In genomic region chr11:71987521-71987920, GRCh38 we compare ENCODE assay signal across 17 cellular contexts.
"Had no signal": no experiment of that assay in that cellular context is flagged by ENCODE, and none has a peak within 500 bp of the region (broad histone marks: within the 10 kb centered on the region; RNA-seq: fewer than 3 reads in every experiment).

No MANE protein-coding gene starts in this region.

- DNase-seq: activated CD4-positive, alpha-beta memory T cell treated with anti-CD3 and anti-CD28 coated beads, Interleukin-2, amount 10 ng/mL, durations not matched to agents 7 days and 5 days; activated CD4-positive, alpha-beta T cell treated with anti-CD3 and anti-CD28 coated beads for 36 hours; activated CD8-positive, alpha-beta memory T cell treated with anti-CD3 and anti-CD28 coated beads, Interleukin-2, amount 50 U/mL, for 4 hours; activated naive CD8-positive, alpha-beta T cell treated with anti-CD3 and anti-CD28 coated beads, Interleukin-2, amount 50 U/mL, for 24 hours; activated T-cell treated with anti-CD3 and anti-CD28 coated beads, Interleukin-2, amount 50 U/mL, for 72 hours; central memory CD4-positive, alpha-beta T cell; effector memory CD8-positive, alpha-beta T cell; glutamatergic neuron; left cardiac atrium; midbrain; naive thymus-derived CD8-positive, alpha-beta T cell; SJCRH30; T1000 had no signal

- H3K4me1 ChIP-seq: SJCRH30 had no signal

- H3K9me3 ChIP-seq: SJCRH30, tibial nerve had no signal

- H3K4me3 Mint-ChIP-seq: activated CD4-positive, alpha-beta memory T cell treated with anti-CD3 and anti-CD28 coated beads, Interleukin-2, amount 10 ng/mL, durations not matched to agents 7 days and 5 days; activated CD4-positive, alpha-beta T cell treated with anti-CD3 and anti-CD28 coated beads for 36 hours; activated naive CD8-positive, alpha-beta T cell treated with anti-CD3 and anti-CD28 coated beads, Interleukin-2, amount 50 U/mL, for 24 hours; activated T-cell treated with anti-CD3 and anti-CD28 coated beads, Interleukin-2, amount 50 U/mL, for 72 hours; effector memory CD8-positive, alpha-beta T cell; naive thymus-derived CD8-positive, alpha-beta T cell had no signal

- H3K27me3 Mint-ChIP-seq: activated CD4-positive, alpha-beta memory T cell treated with anti-CD3 and anti-CD28 coated beads, Interleukin-2, amount 10 ng/mL, durations not matched to agents 7 days and 5 days; activated CD4-positive, alpha-beta T cell treated with anti-CD3 and anti-CD28 coated beads for 36 hours; activated naive CD8-positive, alpha-beta T cell treated with anti-CD3 and anti-CD28 coated beads, Interleukin-2, amount 50 U/mL, for 24 hours; effector memory CD8-positive, alpha-beta T cell; naive thymus-derived CD8-positive, alpha-beta T cell had no signal

- H3K27ac Mint-ChIP-seq: activated CD4-positive, alpha-beta memory T cell treated with anti-CD3 and anti-CD28 coated beads, Interleukin-2, amount 10 ng/mL, durations not matched to agents 7 days and 5 days; activated CD4-positive, alpha-beta T cell treated with anti-CD3 and anti-CD28 coated beads for 36 hours; activated naive CD8-positive, alpha-beta T cell treated with anti-CD3 and anti-CD28 coated beads, Interleukin-2, amount 50 U/mL, for 24 hours had no signal

- H3K27ac ChIP-seq: epithelial cell of prostate, SJCRH30, VCaP had no signal

- H3K9me3 Mint-ChIP-seq: activated CD4-positive, alpha-beta memory T cell treated with anti-CD3 and anti-CD28 coated beads, Interleukin-2, amount 10 ng/mL, durations not matched to agents 7 days and 5 days; activated naive CD8-positive, alpha-beta T cell treated with anti-CD3 and anti-CD28 coated beads, Interleukin-2, amount 50 U/mL, for 24 hours; activated T-cell treated with anti-CD3 and anti-CD28 coated beads, Interleukin-2, amount 50 U/mL, for 72 hours; effector memory CD8-positive, alpha-beta T cell; naive thymus-derived CD8-positive, alpha-beta T cell had no signal

- H3K27me3 ChIP-seq: SJCRH30, tibial nerve had no signal

- H3K4me3 ChIP-seq: lung, SJCRH30, tibial nerve had no signal

- ATAC-seq: activated CD4-positive, alpha-beta T cell treated with anti-CD3 and anti-CD28 coated beads for 36 hours; activated naive CD8-positive, alpha-beta T cell treated with anti-CD3 and anti-CD28 coated beads, Interleukin-2, amount 50 U/mL, for 24 hours; activated T-cell treated with anti-CD3 and anti-CD28 coated beads, Interleukin-2, amount 50 U/mL, for 72 hours; effector memory CD8-positive, alpha-beta T cell; naive thymus-derived CD8-positive, alpha-beta T cell had no signal
